In genomic region chr20:32672982-32673727, GRCh38 we compare ENCODE assay signal across 9 cellular contexts. TPM values are rescaled to one million over a fixed set of nuclear protein-coding genes. Genes with fewer than 3 reads are reported as not detected.
DNase-seq lines count a peak whose midpoint lies in the region; ATAC-seq and TF ChIP-seq lines count a peak whose summit lies in the region.
"Had no signal": no experiment of that assay in that cellular context is flagged by ENCODE, and none has a peak within 500 bp of the region (broad histone marks: within the 10 kb centered on the region; RNA-seq: fewer than 3 reads in every experiment).

No MANE protein-coding gene starts in this region.

- TF ChIP-seq CTCF in Peyer's patch (IDR thresholded peaks at IDR 0.05) = no peak

- H3K36me3 ChIP-seq in Peyer's patch = no peaks in the 10 kb centered on the region
- H3K36me3 ChIP-seq: SJSA1 had no signal

- peaks cover 0 to 5% (median 0%) of the 10 kb centered on the region in 4 donors for H3K4me1 ChIP-seq in Peyer's patch
- H3K4me1 ChIP-seq: SJSA1 had no signal

- peak overlapping the region in 3 of 4 donors; percentile 22 to 38 (median 26) for H3K27ac ChIP-seq in Peyer's patch
- H3K27ac ChIP-seq: SJSA1 had no signal

- H3K27me3 ChIP-seq in Peyer's patch = no peaks in the 10 kb centered on the region
- H3K27me3 ChIP-seq: SJSA1 had no signal

- TF ChIP-seq POLR2A in Peyer's patch (IDR thresholded peaks at IDR 0.05) (no peak), erythroblast (IDR thresholded peaks at IDR 0.05; ENCODE audit: low read length) (peak; percentile 47)

- peak overlapping the region in 1 of 4 donors; percentile 12 for H3K4me3 ChIP-seq in Peyer's patch
- H3K4me3 ChIP-seq: SJSA1 had no signal

- no peaks in the 10 kb centered on the region for H3K9me3 ChIP-seq in Peyer's patch
- H3K9me3 ChIP-seq: SJSA1 had no signal

- peak; percentile 54 for ATAC-seq in GM18861 (IDR thresholded peaks at IDR 0.05; ENCODE audit: unreplicated experiment)
- ATAC-seq in HG02610 (IDR thresholded peaks at IDR 0.05; ENCODE audit: unreplicated experiment) = peak; percentile 36

- DNase-seq in Peyer's patch (peak in 2 of 3 donors; percentile 47 to 65), erythroblast (lab: John Stamatoyannopoulos, UW) (peak; percentile 34 to 37), NCI-H2081 treated with DMSO at 0.1 percent for 48 hours (lab: John Stamatoyannopoulos, UW) (no peak), NCI-H524 (lab: John Stamatoyannopoulos, UW) (no peak), RPMI8226 (no peak), A172 (ENCODE audit: low spot score) (no peak)

RNA-seq across cellular contexts. Expression of gene C20orf203, which starts 0.6 kb away (rescaled TPM):
- not detected for total RNA-seq in Peyer's patch
- total RNA-seq in A172 (2014; rRNA removed; shearing (Covaris generic)) = not detected in 2 replicates
- total RNA-seq: SJSA1 had no signal

Comparison
In these comparisons a context has a peak if more than half of its experiments do, and no peak if none do; other contexts are left out.
1. DNase-seq: peak in Peyer's patch (2 of 3) and erythroblast (2 of 2); none in NCI-H2081 treated with DMSO at 0.1 percent for 48 hours (single experiment), NCI-H524 (0 of 2), RPMI8226 (single experiment) and A172 (single experiment).